8 cellular contexts compared by ENCODE assay signal in the genomic region with DNA sequence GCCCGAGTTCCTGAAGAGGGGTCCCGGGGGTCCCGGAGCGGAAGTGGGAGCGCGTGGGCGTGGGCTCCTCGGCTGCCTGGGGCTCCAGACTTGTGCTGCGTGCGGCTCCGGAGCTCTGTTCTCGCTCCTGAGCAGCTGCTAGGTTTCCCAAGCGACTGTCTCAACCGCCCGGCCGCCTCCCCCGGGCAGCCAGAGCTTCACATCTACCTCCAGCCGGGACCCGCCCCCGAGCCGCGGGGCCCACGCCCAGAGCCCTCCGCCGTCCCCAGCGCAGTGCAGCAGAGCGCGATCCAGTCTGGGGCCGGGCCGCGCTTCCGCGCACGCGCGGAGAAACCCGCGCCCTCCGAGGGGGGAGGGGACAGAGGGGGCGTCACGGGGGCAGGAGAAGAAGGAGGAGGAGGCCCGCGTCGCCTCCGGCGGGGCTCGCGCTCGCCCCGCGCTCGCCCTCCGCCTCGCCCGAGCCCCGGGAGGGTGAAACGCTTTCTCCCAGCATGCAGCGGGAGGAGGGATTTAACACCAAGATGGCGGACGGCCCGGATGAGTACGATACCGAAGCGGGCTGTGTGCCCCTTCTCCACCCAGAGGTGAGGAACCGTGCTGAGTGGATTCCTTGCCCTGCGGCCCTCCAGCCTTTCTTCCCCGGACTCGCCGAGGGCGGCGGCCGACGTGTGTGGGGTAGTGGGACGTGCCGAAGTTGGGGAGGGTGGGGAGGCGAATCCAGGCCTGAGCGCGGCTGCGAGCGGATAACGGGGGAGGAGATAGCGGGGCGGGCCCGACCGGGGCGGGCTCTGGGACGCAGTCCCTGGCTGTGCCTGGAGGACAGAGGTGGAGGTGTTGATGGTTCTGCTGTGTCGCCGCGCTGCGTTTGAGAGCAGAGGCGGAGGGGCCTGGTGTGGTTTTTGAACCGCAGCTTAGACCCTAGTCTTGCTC. TPM values are rescaled to one million over a fixed set of nuclear protein-coding genes. Genes with fewer than 3 reads are reported as not detected.
DNase-seq lines count a peak whose midpoint lies in the region; ATAC-seq and TF ChIP-seq lines count a peak whose summit lies in the region.

A gene with protein sequence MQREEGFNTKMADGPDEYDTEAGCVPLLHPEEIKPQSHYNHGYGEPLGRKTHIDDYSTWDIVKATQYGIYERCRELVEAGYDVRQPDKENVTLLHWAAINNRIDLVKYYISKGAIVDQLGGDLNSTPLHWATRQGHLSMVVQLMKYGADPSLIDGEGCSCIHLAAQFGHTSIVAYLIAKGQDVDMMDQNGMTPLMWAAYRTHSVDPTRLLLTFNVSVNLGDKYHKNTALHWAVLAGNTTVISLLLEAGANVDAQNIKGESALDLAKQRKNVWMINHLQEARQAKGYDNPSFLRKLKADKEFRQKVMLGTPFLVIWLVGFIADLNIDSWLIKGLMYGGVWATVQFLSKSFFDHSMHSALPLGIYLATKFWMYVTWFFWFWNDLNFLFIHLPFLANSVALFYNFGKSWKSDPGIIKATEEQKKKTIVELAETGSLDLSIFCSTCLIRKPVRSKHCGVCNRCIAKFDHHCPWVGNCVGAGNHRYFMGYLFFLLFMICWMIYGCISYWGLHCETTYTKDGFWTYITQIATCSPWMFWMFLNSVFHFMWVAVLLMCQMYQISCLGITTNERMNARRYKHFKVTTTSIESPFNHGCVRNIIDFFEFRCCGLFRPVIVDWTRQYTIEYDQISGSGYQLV (plus strand): TSS at position 370 of the 930 bp plus-strand sequence. CDS start 122 bp downstream, at position 492.

- H3K9me3 ChIP-seq in heart left ventricle (no peaks in the 10 kb centered on the region), transverse colon (no peaks in the 10 kb centered on the region)

- POLR2A ChIA-PET in T-cell (lab: Charles Lee): interaction anchor here (0.6 to 2.4 kb wide), 6 partner anchors 18 to 205 kb away, joined by 3 to 9 read pairs (median 4); a partner anchor contains a TSS

- ATAC-seq in HG02870 (IDR thresholded peaks at IDR 0.05; ENCODE audit: unreplicated experiment): peak; percentile 85
- ATAC-seq in T-cell (replicated peaks in 1 of 4): peak; percentile 85 to 87 (median 86)
- ATAC-seq in heart left ventricle: peak; percentile 89 to 97 (median 96)

- peak within 1 kb of the TSS; percentile 92 to 98 (median 97) for H3K4me3 Mint-ChIP-seq in T-cell

- H3K27me3 Mint-ChIP-seq in T-cell: no peaks in the 10 kb centered on the region

- H3K36me3 Mint-ChIP-seq in T-cell: no peaks in the 10 kb centered on the region

- H3K27me3 ChIP-seq in heart left ventricle (no peaks in the 10 kb centered on the region), transverse colon (no peaks in the 10 kb centered on the region)

- H3K4me1 ChIP-seq in heart left ventricle (peaks cover 0 to 49% (median 32%) of the 10 kb centered on the region in 12 donors), transverse colon (peaks cover 6 to 27% (median 15%) of the 10 kb centered on the region in 4 donors)

- in situ Hi-C loops in GM13976 (cut with MboI; ENCODE audit: low sequenced_read_pairs, unreplicated experiment): no loop called here
- in situ Hi-C loops in transverse colon (cut with MboI; ENCODE audit: low pct_ligation_motif_present in 1 of 4, low pct_unique_long_range_greater_than_20kb in 1 of 4, low sequenced_read_pairs in 3 of 4): no loop called here

- intact Hi-C loops in heart left ventricle (cut with DNase I): loop anchor here in 2 of 10 donors (1.0 to 2.0 kb wide), 3 partner anchors 17 to 115 kb away; a partner anchor contains a TSS
- intact Hi-C loops in transverse colon (cut with DNase I; ENCODE audit: low total_unique reads): no loop called here

- DNase-seq in GM13976 (ENCODE audit: low spot score) (peak; percentile 92), NCI-H146 (lab: John Stamatoyannopoulos, UW) (peak; percentile 96), T-cell (peak; percentile 85 to 95 (median 90)), heart left ventricle (peak; percentile 91 to 96 (median 93)), pons (ENCODE audit: low spot score) (peak; percentile 91), transverse colon (peak; percentile 94)

- TF ChIP-seq POLR2A in heart left ventricle (IDR thresholded peaks at IDR 0.05) (peak in 1 of 2 donors; percentile 51), transverse colon (IDR thresholded peaks at IDR 0.05) (peak; percentile 81)

- CTCF ChIA-PET in T-cell (lab: Charles Lee): interaction anchor here (0.5 to 2.1 kb wide), 4 partner anchors 26 to 142 kb away, joined by 3 to 8 read pairs (median 6); no protein-coding TSS in a partner anchor

- H3K27ac Mint-ChIP-seq in T-cell: peak within 1 kb of the TSS; percentile 97 to 98

- H3K27ac ChIP-seq in adipose tissue (ENCODE audit: low read depth, low read length): peak within 1 kb of the TSS; percentile 90
- peak within 1 kb of the TSS; percentile 92 to 98 (median 97) for H3K27ac ChIP-seq in heart left ventricle
- peak within 1 kb of the TSS; percentile 91 to 99 (median 95) for H3K27ac ChIP-seq in transverse colon

- no peaks in the 10 kb centered on the region for H3K9me3 Mint-ChIP-seq in T-cell

- 0% methylated on average over 61 to 93 of the region's 93 CpGs for WGBS in adipose tissue, 3 donors
- WGBS in heart left ventricle, 4 donors: 0 to 1% (median 1%) methylated on average over 43 to 93 of the region's 93 CpGs
- WGBS in transverse colon (ENCODE audit: low coverage in 1 of 2), 2 donors: 1% methylated on average over 90 of the region's 93 CpGs; no CpG with 5 or more reads in 1 of the 2 donors

- H3K4me3 ChIP-seq in heart left ventricle (peak within 1 kb of the TSS; percentile 69 to 97 (median 84)), transverse colon (peak within 1 kb of the TSS; percentile 65 to 95 (median 79))

- no peak for TF ChIP-seq EP300 in transverse colon (IDR thresholded peaks at IDR 0.05; ENCODE audit: low read depth)

- TF ChIP-seq CTCF in GM13976 (IDR thresholded peaks at IDR 0.05; ENCODE audit: borderline replicate concordance, control extremely low read depth, extremely low read depth, insufficient read depth, missing control alignments) (no peak), heart left ventricle (IDR thresholded peaks at IDR 0.05) (no peak), transverse colon (IDR thresholded peaks at IDR 0.05) (peak in 1 of 5 experiments; percentile 23)

- H3K36me3 ChIP-seq in heart left ventricle: peaks cover 0 to under 1% (median 0%) of the 10 kb centered on the region in 9 donors
- H3K36me3 ChIP-seq in transverse colon: no peaks in the 10 kb centered on the region

- peaks cover 42 to 49% (median 46%) of the 10 kb centered on the region in 3 donors for H3K4me1 Mint-ChIP-seq in T-cell

RNA-seq across cellular contexts. Expression of the gene that starts here (rescaled TPM):
- total RNA-seq in T-cell: 10 to 100 TPM; 39.8 to 58.9 (median 42.9) TPM
- 10 to 100 TPM in 1 of 3 donors, 1 to 10 TPM in 2; 7.3 to 13.4 (median 8.4) TPM for polyA plus RNA-seq in adipose tissue
- total RNA-seq in heart left ventricle: 10 to 100 TPM; 12.6 to 29.6 (median 19.4) TPM
- polyA plus RNA-seq in heart left ventricle: 1 to 10 TPM; 9.4 to 9.8 TPM
- total RNA-seq in transverse colon: 10 to 100 TPM in 3 of 4 donors, 1 to 10 TPM in 1; 2.6 to 38.7 (median 18.5) TPM

Comparison
In these comparisons a context has a peak if more than half of its experiments do, and no peak if none do; other contexts are left out.
1. Peak in every context shown above with its lines: DNase-seq, ATAC-seq, H3K4me3 ChIP-seq and H3K27ac ChIP-seq.